9 cellular contexts compared by ENCODE assay signal in the genomic region with DNA sequence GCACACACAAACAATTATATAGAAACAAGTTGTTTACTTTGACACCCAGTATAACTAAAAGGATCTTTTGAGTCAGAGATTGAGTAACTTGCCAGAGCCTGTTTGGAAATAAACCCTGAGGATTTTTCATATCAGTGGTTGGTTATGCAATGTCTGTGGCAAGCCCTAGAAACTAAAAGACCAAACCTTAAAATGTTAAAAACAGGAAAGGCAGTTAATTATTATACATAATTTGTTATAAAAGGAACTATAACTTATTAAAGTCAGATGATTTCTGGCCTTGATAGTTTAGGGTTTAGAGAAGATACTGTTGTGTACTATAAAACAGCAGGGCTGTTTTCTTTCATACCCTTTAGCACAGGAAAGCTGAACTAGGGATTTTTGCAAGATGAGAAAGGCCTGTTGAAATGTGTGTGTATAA. TPM values are rescaled to one million over a fixed set of nuclear protein-coding genes. Genes with fewer than 3 reads are reported as not detected.
DNase-seq lines count a peak whose midpoint lies in the region; ATAC-seq and TF ChIP-seq lines count a peak whose summit lies in the region.
"Had no signal": no experiment of that assay in that cellular context is flagged by ENCODE, and none has a peak within 500 bp of the region (broad histone marks: within the 10 kb centered on the region; RNA-seq: fewer than 3 reads in every experiment).

No MANE protein-coding gene starts in this region.

- H3K9me3 ChIP-seq in breast epithelium (no peaks in the 10 kb centered on the region), aorta (ENCODE audit: control insufficient read depth, low read length) (no peaks in the 10 kb centered on the region), prostate gland (no peaks in the 10 kb centered on the region)

- TF ChIP-seq CTCF in breast epithelium (IDR thresholded peaks at IDR 0.05): no peak
- TF ChIP-seq CTCF in prostate gland (IDR thresholded peaks at IDR 0.05): no peak

- no peak for DNase-seq in Right ventricle myocardium inferior (ENCODE audit: missing footprints)
- no peak for DNase-seq in cardiac septum (ENCODE audit: low spot score)
- no peak for DNase-seq in breast epithelium (ENCODE audit: low spot score in 2 of 2)
- peak; percentile 34 for DNase-seq in kidney glomerular epithelial cell (lab: John Stamatoyannopoulos, UW)
- no peak for DNase-seq in aorta
- DNase-seq in prostate gland (ENCODE audit: low spot score): no peak
- DNase-seq: C1 segment of cervical spinal cord had no signal

- no peak overlapping the region for H3K4me3 ChIP-seq in breast epithelium
- no peak overlapping the region for H3K4me3 ChIP-seq in aorta (ENCODE audit: low read length in 2 of 2)
- H3K4me3 ChIP-seq in prostate gland: no peak overlapping the region

- no peaks in the 10 kb centered on the region for H3K36me3 ChIP-seq in breast epithelium
- H3K36me3 ChIP-seq in aorta (ENCODE audit: control insufficient read depth in 1 of 2, insufficient read depth in 2 of 2, low read length in 1 of 2): no peaks in the 10 kb centered on the region
- no peaks in the 10 kb centered on the region for H3K36me3 ChIP-seq in prostate gland

- intact Hi-C loops in Right ventricle myocardium inferior (cut with DNase I) (no loop called here), cardiac septum (cut with DNase I) (no loop called here), breast epithelium (cut with DNase I; ENCODE audit: low total_unique reads) (no loop called here), aorta (cut with DNase I) (no loop called here), prostate gland (cut with DNase I) (no loop called here)

- TF ChIP-seq POLR2A in breast epithelium (IDR thresholded peaks at IDR 0.05) (no peak), prostate gland (IDR thresholded peaks at IDR 0.05) (no peak)

- H3K27ac ChIP-seq in breast epithelium (peak overlapping the region; percentile 85 to 90), aorta (ENCODE audit: low read depth in 1 of 2, low read length in 2 of 2) (no peak overlapping the region), prostate gland (no peak overlapping the region)

- H3K27me3 ChIP-seq in breast epithelium: no peaks in the 10 kb centered on the region
- H3K27me3 ChIP-seq in aorta (ENCODE audit: control insufficient read depth in 1 of 2, insufficient read depth in 2 of 2, low read length in 1 of 2): no peaks in the 10 kb centered on the region
- no peaks in the 10 kb centered on the region for H3K27me3 ChIP-seq in prostate gland (replicated peaks; ENCODE audit: insufficient read depth)

- peaks cover 0 to 4% of the 10 kb centered on the region in 2 donors for H3K4me1 ChIP-seq in breast epithelium
- no peaks in the 10 kb centered on the region for H3K4me1 ChIP-seq in aorta (ENCODE audit: control insufficient read depth in 1 of 2, insufficient read depth in 2 of 2, low read length in 2 of 2)
- H3K4me1 ChIP-seq in prostate gland (replicated peaks): no peaks in the 10 kb centered on the region

- ATAC-seq in Right ventricle myocardium inferior: peak; percentile 77
- ATAC-seq in aorta (ENCODE audit: low FRiP score): peak; percentile 81
- no peak for ATAC-seq in GM21447 (IDR thresholded peaks at IDR 0.05; ENCODE audit: unreplicated experiment)
- ATAC-seq in GM19351 (IDR thresholded peaks at IDR 0.05; ENCODE audit: unreplicated experiment): no peak

RNA-seq across cellular contexts. Expression of gene PSEN1, which starts 44.1 kb away (rescaled TPM):
- 23.5 TPM for total RNA-seq in Right ventricle myocardium inferior
- total RNA-seq in cardiac septum: 20.5 TPM
- 10 to 100 TPM; 45.6 to 64.5 (median 63.2) TPM for total RNA-seq in breast epithelium
- 10 to 100 TPM; 44.4 to 51.6 TPM for total RNA-seq in aorta
- 10 to 100 TPM; 10.3 to 20.5 TPM for polyA plus RNA-seq in aorta
- total RNA-seq in prostate gland: 10 to 100 TPM; 46.3 to 61.9 TPM

RNA-seq across cellular contexts. Expression of gene PAPLN, which starts 56.9 kb away (rescaled TPM):
- total RNA-seq in Right ventricle myocardium inferior: 2.5 TPM
- total RNA-seq in cardiac septum: 1.3 TPM
- 10 to 100 TPM; 19.7 to 29.9 (median 23.8) TPM for total RNA-seq in breast epithelium
- 10 to 100 TPM in 1 of 2 donors, 1 to 10 TPM in 1; 5.8 to 21.4 TPM for total RNA-seq in aorta
- 1 to 10 TPM; 3.1 to 9.8 TPM for polyA plus RNA-seq in aorta
- 10 to 100 TPM; 10.7 to 33.1 TPM for total RNA-seq in prostate gland

Comparison
In these comparisons a context has a peak if more than half of its experiments do, and no peak if none do; other contexts are left out.
1. ATAC-seq: peak in Right ventricle myocardium inferior (single experiment) and aorta (single experiment); none in GM21447 (single experiment) and GM19351 (single experiment).
2. H3K27ac ChIP-seq: peak in breast epithelium (2 of 2); none in aorta (0 of 2) and prostate gland (0 of 2).